In the genomic region with DNA sequence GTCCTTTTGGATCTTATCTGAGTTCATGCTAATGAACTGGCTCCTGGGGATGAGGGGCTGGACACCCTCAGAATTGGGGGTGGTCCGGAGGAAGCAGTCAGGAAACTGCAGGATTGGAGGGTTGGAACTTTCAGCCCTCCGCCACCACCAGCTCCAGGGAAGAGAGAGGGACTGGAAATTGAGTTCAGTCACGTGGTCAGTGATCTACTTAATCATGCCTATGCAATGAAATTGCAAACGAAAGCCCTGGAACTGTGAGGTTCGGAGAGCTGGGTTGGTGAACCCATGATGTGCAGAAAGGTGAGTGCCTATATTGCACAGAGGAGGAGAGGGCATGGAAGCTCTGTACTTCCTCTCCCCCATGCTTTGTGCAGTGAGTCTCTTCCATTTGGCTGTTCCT, we compare ENCODE assay signal across 14 cellular contexts. TPM values are rescaled to one million over a fixed set of nuclear protein-coding genes. Genes with fewer than 3 reads are reported as not detected.
A peak's percentile ranks its signal among the peaks of the same experiment; 100 is the strongest.
DNase-seq lines count a peak whose midpoint lies in the region; ATAC-seq and TF ChIP-seq lines count a peak whose summit lies in the region.
"Had no signal": no experiment of that assay in that cellular context is flagged by ENCODE, and none has a peak within 500 bp of the region (broad histone marks: within the 10 kb centered on the region; RNA-seq: fewer than 3 reads in every experiment).

No MANE protein-coding gene starts in this region.

- no peaks in the 10 kb centered on the region for H3K9me3 Mint-ChIP-seq in Caco-2 (ENCODE audit: unreplicated experiment)
- H3K9me3 Mint-ChIP-seq in dendritic cell treated with granulocyte-macrophage colony-stimulating factor and Interleukin-4, amounts not matched to agents 40 ng/mL and 50 ng/mL, for 4 days = peaks cover 9% of the 10 kb centered on the region
- no peaks in the 10 kb centered on the region for H3K9me3 Mint-ChIP-seq in activated T-helper 17 cell treated with anti-CD3 and anti-CD28 coated beads, Interleukin-2, amount 50 U/mL, for 72 hours
- peaks cover 1% of the 10 kb centered on the region for H3K9me3 Mint-ChIP-seq in activated CD4-positive, alpha-beta T cell treated with anti-CD3 and anti-CD28 coated beads for 36 hours (ENCODE audit: low read depth)

- WGBS in mesendoderm (ENCODE audit: extremely low coverage, insufficient coverage, low lambda C conversion rate) = no CpG with 5 or more reads among the region's 5 CpGs
- 89% methylated on average over 5 of the region's 5 CpGs for WGBS in thyroid gland, 2 donors

- H3K4me1 ChIP-seq in Caco-2 = peaks cover 58% of the 10 kb centered on the region
- H3K4me1 ChIP-seq in mesendoderm (ENCODE audit: control insufficient read depth, low read depth, low read length) = peaks cover 26% of the 10 kb centered on the region
- H3K4me1 ChIP-seq in thyroid gland = peaks cover 33 to 39% of the 10 kb centered on the region in 2 donors
- H3K4me1 ChIP-seq: BLaER1 had no signal

- DNase-seq in Caco-2 (no peak), mesendoderm (peak; percentile 41), thyroid gland (no peak), MG63 (no peak)
- no peak for DNase-seq in activated CD4-positive, alpha-beta T cell treated with anti-CD3 and anti-CD28 coated beads for 36 hours
- DNase-seq: 8988T; AML-193; CD4-positive, CD25-positive, alpha-beta regulatory T cell; DND-41; GDM1 had no signal

- TF ChIP-seq POLR2A in thyroid gland (IDR thresholded peaks at IDR 0.05) = no peak

- ATAC-seq in activated T-helper 17 cell treated with anti-CD3 and anti-CD28 coated beads, Interleukin-2, amount 50 U/mL, for 72 hours (replicated peaks) = no peak
- no peak for ATAC-seq in activated CD4-positive, alpha-beta T cell treated with anti-CD3 and anti-CD28 coated beads for 36 hours

- H4K8ac ChIP-seq in mesendoderm (ENCODE audit: low read depth, low read length) = no peak overlapping the region

- no peaks in the 10 kb centered on the region for H3K27me3 ChIP-seq in Caco-2 (replicated peaks; ENCODE audit: control insufficient read depth, insufficient read depth, low read length)
- H3K27me3 ChIP-seq in mesendoderm (ENCODE audit: insufficient read depth, low read length, poor library complexity) = no peaks in the 10 kb centered on the region
- no peaks in the 10 kb centered on the region for H3K27me3 ChIP-seq in thyroid gland
- H3K27me3 ChIP-seq in MG63 = no peaks in the 10 kb centered on the region
- H3K27me3 ChIP-seq: BLaER1 had no signal

- H3K18ac ChIP-seq in mesendoderm (ENCODE audit: low read length) = no peak overlapping the region

- H3K23ac ChIP-seq in mesendoderm (ENCODE audit: low read length) = no peak overlapping the region

- H3K27me3 Mint-ChIP-seq in Caco-2 (ENCODE audit: insufficient read depth, unreplicated experiment) = no peaks in the 10 kb centered on the region
- H3K27me3 Mint-ChIP-seq in dendritic cell treated with granulocyte-macrophage colony-stimulating factor and Interleukin-4, amounts not matched to agents 40 ng/mL and 50 ng/mL, for 4 days = no peaks in the 10 kb centered on the region
- H3K27me3 Mint-ChIP-seq in activated T-helper 17 cell treated with anti-CD3 and anti-CD28 coated beads, Interleukin-2, amount 50 U/mL, for 72 hours = peaks cover 3% of the 10 kb centered on the region
- no peaks in the 10 kb centered on the region for H3K27me3 Mint-ChIP-seq in activated CD4-positive, alpha-beta T cell treated with anti-CD3 and anti-CD28 coated beads for 36 hours

- H3K36me3 ChIP-seq in Caco-2 (ENCODE audit: control insufficient read depth, insufficient read depth, low read length) (no peaks in the 10 kb centered on the region; the same call in 1 of the 2 replicates), mesendoderm (ENCODE audit: control insufficient read depth, insufficient read depth, low read length) (no peaks in the 10 kb centered on the region), thyroid gland (no peaks in the 10 kb centered on the region), MG63 (no peaks in the 10 kb centered on the region; the same call in 1 of the 2 replicates)
- H3K36me3 ChIP-seq: BLaER1 had no signal

- POLR2A ChIA-PET in Caco-2 (lab: Charles Lee) = interaction anchor here (0.6 kb wide), 4 partner anchors 27 to 76 kb away, joined by 3 to 20 read pairs (median 6); no protein-coding TSS in a partner anchor
- POLR2A ChIA-PET in activated CD4-positive, alpha-beta T cell treated with anti-CD3 and anti-CD28 coated beads for 36 hours (lab: Charles Lee) = no interaction called here

- no peak overlapping the region for H3K4me2 ChIP-seq in mesendoderm (ENCODE audit: low read length)
- H3K4me2 ChIP-seq: BLaER1 had no signal

- peaks cover 40% of the 10 kb centered on the region for H3K36me3 Mint-ChIP-seq in Caco-2 (ENCODE audit: insufficient read depth, unreplicated experiment)
- H3K36me3 Mint-ChIP-seq in dendritic cell treated with granulocyte-macrophage colony-stimulating factor and Interleukin-4, amounts not matched to agents 40 ng/mL and 50 ng/mL, for 4 days (ENCODE audit: low read depth) = peaks cover 7% of the 10 kb centered on the region
- H3K36me3 Mint-ChIP-seq in activated T-helper 17 cell treated with anti-CD3 and anti-CD28 coated beads, Interleukin-2, amount 50 U/mL, for 72 hours (ENCODE audit: low read depth) = no peaks in the 10 kb centered on the region
- no peaks in the 10 kb centered on the region for H3K36me3 Mint-ChIP-seq in activated CD4-positive, alpha-beta T cell treated with anti-CD3 and anti-CD28 coated beads for 36 hours (ENCODE audit: low read depth)
- H3K36me3 Mint-ChIP-seq: CD4-positive, CD25-positive, alpha-beta regulatory T cell had no signal

- H4K5ac ChIP-seq in mesendoderm (ENCODE audit: low read length) = no peak overlapping the region

- no peak overlapping the region for H2BK15ac ChIP-seq in mesendoderm (replicated peaks; ENCODE audit: low read depth)

- H3K9me3 ChIP-seq in Caco-2 (no peaks in the 10 kb centered on the region), thyroid gland (no peaks in the 10 kb centered on the region), MG63 (peaks cover 10% of the 10 kb centered on the region)

- peaks cover 13% of the 10 kb centered on the region for H3K79me1 ChIP-seq in mesendoderm (ENCODE audit: low read length)

- peak overlapping the region; percentile 29 for H2BK5ac ChIP-seq in mesendoderm (ENCODE audit: low read length)

- peaks cover 63% of the 10 kb centered on the region for H3K79me2 ChIP-seq in mesendoderm (ENCODE audit: control insufficient read depth, insufficient read depth, low read length)

- no peak overlapping the region for H3K9ac ChIP-seq in mesendoderm (ENCODE audit: low read length)
- H3K9ac ChIP-seq: BLaER1 had no signal

- no peak overlapping the region for H2BK120ac ChIP-seq in mesendoderm (ENCODE audit: low read depth, low read length)

- H3K27ac ChIP-seq in mesendoderm (ENCODE audit: low read depth, low read length) = no peak overlapping the region
- H3K27ac ChIP-seq in thyroid gland = peak overlapping the region in 2 of 3 donors; percentile 85 to 86
- H3K27ac ChIP-seq: BLaER1, HL-60 had no signal

- H3K4ac ChIP-seq in mesendoderm (ENCODE audit: low read depth, low read length) = no peak overlapping the region

- peak overlapping the region; percentile 60 for H2AK5ac ChIP-seq in mesendoderm (ENCODE audit: low read length)

- intact Hi-C loops in Caco-2 (cut with micrococcal nuclease; ENCODE audit: unreplicated experiment) (loop anchor here (10.0 kb wide), 1 partner anchor 76 kb away; no protein-coding TSS in a partner anchor), thyroid gland (cut with DNase I) (no loop called here)
- intact Hi-C loops in dendritic cell treated with granulocyte-macrophage colony-stimulating factor and Interleukin-4, amounts not matched to agents 40 ng/mL and 50 ng/mL, for 4 days (cut with micrococcal nuclease) = no loop called here
- intact Hi-C loops in activated CD4-positive, alpha-beta T cell treated with anti-CD3 and anti-CD28 coated beads for 36 hours (cut with DNase I, micrococcal nuclease) = no loop called here

- CTCF ChIA-PET in Caco-2 (lab: Charles Lee) = interaction anchor here (0.6 to 1.0 kb wide), 3 partner anchors 8 to 53 kb away, joined by 5 to 6 read pairs (median 5); no protein-coding TSS in a partner anchor
- CTCF ChIA-PET in activated CD4-positive, alpha-beta T cell treated with anti-CD3 and anti-CD28 coated beads for 36 hours (lab: Charles Lee) = no interaction called here

- TF ChIP-seq CTCF in Caco-2 (IDR thresholded peaks at IDR 0.05; ENCODE audit: insufficient read depth in 1 of 2, low read depth in 1 of 2, low read length in 1 of 2, severe bottlenecking in 1 of 2, unreplicated experiment in 1 of 2) (no peak), thyroid gland (IDR thresholded peaks at IDR 0.05) (no peak)

- H3K27ac Mint-ChIP-seq in Caco-2 (ENCODE audit: unreplicated experiment) = peak overlapping the region; percentile 48
- peak overlapping the region; percentile 4 for H3K27ac Mint-ChIP-seq in dendritic cell treated with granulocyte-macrophage colony-stimulating factor and Interleukin-4, amounts not matched to agents 40 ng/mL and 50 ng/mL, for 4 days
- H3K27ac Mint-ChIP-seq in activated T-helper 17 cell treated with anti-CD3 and anti-CD28 coated beads, Interleukin-2, amount 50 U/mL, for 72 hours = no peak overlapping the region
- no peak overlapping the region for H3K27ac Mint-ChIP-seq in activated CD4-positive, alpha-beta T cell treated with anti-CD3 and anti-CD28 coated beads for 36 hours
- H3K27ac Mint-ChIP-seq: CD4-positive, CD25-positive, alpha-beta regulatory T cell had no signal

- no peak overlapping the region for H3K4me3 Mint-ChIP-seq in Caco-2 (ENCODE audit: unreplicated experiment)
- H3K4me3 Mint-ChIP-seq in dendritic cell treated with granulocyte-macrophage colony-stimulating factor and Interleukin-4, amounts not matched to agents 40 ng/mL and 50 ng/mL, for 4 days = no peak overlapping the region
- no peak overlapping the region for H3K4me3 Mint-ChIP-seq in activated T-helper 17 cell treated with anti-CD3 and anti-CD28 coated beads, Interleukin-2, amount 50 U/mL, for 72 hours
- no peak overlapping the region for H3K4me3 Mint-ChIP-seq in activated CD4-positive, alpha-beta T cell treated with anti-CD3 and anti-CD28 coated beads for 36 hours
- H3K4me3 Mint-ChIP-seq: CD4-positive, CD25-positive, alpha-beta regulatory T cell had no signal

- peaks cover 40% of the 10 kb centered on the region for H3K4me1 Mint-ChIP-seq in Caco-2 (ENCODE audit: low read depth, unreplicated experiment)
- H3K4me1 Mint-ChIP-seq in dendritic cell treated with granulocyte-macrophage colony-stimulating factor and Interleukin-4, amounts not matched to agents 40 ng/mL and 50 ng/mL, for 4 days (ENCODE audit: low read depth) = peaks cover 59% of the 10 kb centered on the region
- H3K4me1 Mint-ChIP-seq in activated T-helper 17 cell treated with anti-CD3 and anti-CD28 coated beads, Interleukin-2, amount 50 U/mL, for 72 hours = no peaks in the 10 kb centered on the region
- H3K4me1 Mint-ChIP-seq in activated CD4-positive, alpha-beta T cell treated with anti-CD3 and anti-CD28 coated beads for 36 hours = no peaks in the 10 kb centered on the region
- H3K4me1 Mint-ChIP-seq: CD4-positive, CD25-positive, alpha-beta regulatory T cell had no signal

- no TSS peak for BruUV-seq in Caco-2 (replicated peaks; lab: Mats Ljungman, UMichigan)

- H3K4me3 ChIP-seq in Caco-2 (ENCODE audit: low read depth, low read length) = no peak overlapping the region
- H3K4me3 ChIP-seq in mesendoderm (ENCODE audit: low read length) = no peak overlapping the region
- H3K4me3 ChIP-seq in thyroid gland (replicated peaks in 1 of 3) = no peak overlapping the region
- H3K4me3 ChIP-seq in MG63 = no peak overlapping the region
- H3K4me3 ChIP-seq: BLaER1 had no signal

- H3K56ac ChIP-seq in mesendoderm (ENCODE audit: low read length) = peak overlapping the region; percentile 5

RNA-seq across cellular contexts. Expression of a gene that starts 16.6 kb away (rescaled TPM):
- total RNA-seq in Caco-2 (2022) = 88.5 and 98.4 TPM in 2 replicates
- 44.4 TPM for polyA plus RNA-seq in mesendoderm (2013, experiment 1 of 2)
- 47.3 TPM for polyA plus RNA-seq in mesendoderm (2013, experiment 2 of 2)
- total RNA-seq in thyroid gland = 10 to 100 TPM; 29.6 to 42.2 (median 41.1) TPM
- total RNA-seq in activated T-helper 17 cell treated with anti-CD3 and anti-CD28 coated beads, Interleukin-2, amount 50 U/mL, for 72 hours = 1 to 10 TPM; 3.8 to 4.3 TPM
- total RNA-seq in activated CD4-positive, alpha-beta T cell treated with anti-CD3 and anti-CD28 coated beads for 36 hours = 1 to 10 TPM; 5.7 to 7.3 TPM
- total RNA-seq in MG63 (2014; rRNA removed; shearing (Covaris generic); ENCODE audit: low replicate concordance) = 7.7 and 10.5 TPM in 2 replicates

RNA-seq across cellular contexts. Expression of a gene that starts 17.4 kb away (rescaled TPM):
- total RNA-seq in Caco-2 (2022) (26.6 and 29.1 TPM in 2 replicates), thyroid gland (10 to 100 TPM; 27.9 to 53.5 (median 33.9) TPM)
- 10.0 TPM for polyA plus RNA-seq in mesendoderm (2013, experiment 1 of 2)
- 9.7 TPM for polyA plus RNA-seq in mesendoderm (2013, experiment 2 of 2)
- 10 to 100 TPM; 29.5 to 52.8 TPM for total RNA-seq in activated T-helper 17 cell treated with anti-CD3 and anti-CD28 coated beads, Interleukin-2, amount 50 U/mL, for 72 hours
- total RNA-seq in activated CD4-positive, alpha-beta T cell treated with anti-CD3 and anti-CD28 coated beads for 36 hours = 10 to 100 TPM; 31.4 to 35.2 TPM
- total RNA-seq in MG63 (2014; rRNA removed; shearing (Covaris generic); ENCODE audit: low replicate concordance) = 7.8 and 126 TPM in 2 replicates

Comparison
In these comparisons a context has a peak if more than half of its experiments do, and no peak if none do; other contexts are left out.
1. H3K27ac Mint-ChIP-seq: peak in Caco-2 (single experiment) and dendritic cell treated with granulocyte-macrophage colony-stimulating factor and Interleukin-4, amounts not matched to agents 40 ng/mL and 50 ng/mL, for 4 days (single experiment); none in activated T-helper 17 cell treated with anti-CD3 and anti-CD28 coated beads, Interleukin-2, amount 50 U/mL, for 72 hours (single experiment) and activated CD4-positive, alpha-beta T cell treated with anti-CD3 and anti-CD28 coated beads for 36 hours (single experiment).